Comparison of ENCODE assay signal across 21 cellular contexts in genomic region chr5:28903643-28904042, GRCh38.
DNase-seq lines count a peak whose midpoint lies in the region; ATAC-seq, FAIRE-seq and TF ChIP-seq lines count a peak whose summit lies in the region.
"Had no signal": no experiment of that assay in that cellular context is flagged by ENCODE, and none has a peak within 500 bp of the region (broad histone marks: within the 10 kb centered on the region; RNA-seq: fewer than 3 reads in every experiment).

No MANE protein-coding gene starts in this region.

- H3K27ac ChIP-seq in C4-2B (no peak overlapping the region), heart left ventricle (no peak overlapping the region)
- H3K27ac ChIP-seq: brain microvascular endothelial cell, sigmoid colon had no signal

- DNase-seq in HTR-8/SVneo (ENCODE audit: insufficient read length, low spot score), result peak; percentile 25
- peak; percentile 18 for DNase-seq in OCI-M1 (lab: John Stamatoyannopoulos, UW)
- no peak for DNase-seq in heart left ventricle
- no peak for DNase-seq in SW 1271 (lab: John Stamatoyannopoulos, UW)
- DNase-seq: activated CD4-positive, alpha-beta T cell treated with anti-CD3 and anti-CD28 coated beads, Interleukin-2, amount 10 ng/mL, durations not matched to agents 24 days and 14 days; activated naive CD4-positive, alpha-beta T cell treated with anti-CD3 and anti-CD28 coated beads for 36 hours; activated T-cell treated with anti-CD3 and anti-CD28 coated beads, Interleukin-2, amount 50 U/mL, for 72 hours; brain microvascular endothelial cell; DND-41; effector CD8-positive, alpha-beta T cell; erythroblast; head of caudate nucleus; NCI-H2081 treated with DMSO at 0.1 percent for 48 hours; SIG-M5; sigmoid colon; T-helper 2 cell had no signal

- peak; percentile 51 for TF ChIP-seq CTCF in C4-2B (conservative IDR thresholded peaks at IDR 0.05)
- no peak for TF ChIP-seq CTCF in heart left ventricle (IDR thresholded peaks at IDR 0.05)

- no peak overlapping the region for H3K4me3 ChIP-seq in heart left ventricle
- H3K4me3 ChIP-seq: sigmoid colon had no signal

- no peak for TF ChIP-seq POLR2A in heart left ventricle (IDR thresholded peaks at IDR 0.05)

- H3K4me1 ChIP-seq in heart left ventricle, result no peaks in the 10 kb centered on the region
- H3K4me1 ChIP-seq: sigmoid colon had no signal

- no peaks in the 10 kb centered on the region for H3K36me3 ChIP-seq in heart left ventricle
- H3K36me3 ChIP-seq: brain microvascular endothelial cell, sigmoid colon had no signal

- FAIRE-seq in HTR-8/SVneo (lab: Jason Lieb, UNC), result no peak
- FAIRE-seq in endometrium (lab: Jason Lieb, UNC), result peak; percentile 12
- FAIRE-seq: GM12891, H1 had no signal

- H3K27me3 ChIP-seq in heart left ventricle, result no peaks in the 10 kb centered on the region
- H3K27me3 ChIP-seq: brain microvascular endothelial cell, sigmoid colon had no signal

- H3K9me3 ChIP-seq in heart left ventricle, result peaks cover 0 to 10% (median 0%) of the 10 kb centered on the region in 12 donors
- H3K9me3 ChIP-seq: sigmoid colon had no signal

- ATAC-seq in HG03135 (IDR thresholded peaks at IDR 0.05; ENCODE audit: unreplicated experiment) (no peak), heart left ventricle (no peak)
- ATAC-seq: activated T-cell treated with anti-CD3 and anti-CD28 coated beads, Interleukin-2, amount 50 U/mL, for 72 hours had no signal

- intact Hi-C loops in heart left ventricle (cut with DNase I), result no loop called here

Comparison
In these comparisons a context has a peak if more than half of its experiments do, and no peak if none do; other contexts are left out.
1. DNase-seq: peak in HTR-8/SVneo (single experiment) and OCI-M1 (single experiment); none in heart left ventricle (0 of 5) and SW 1271 (0 of 2).